In the genomic region with DNA sequence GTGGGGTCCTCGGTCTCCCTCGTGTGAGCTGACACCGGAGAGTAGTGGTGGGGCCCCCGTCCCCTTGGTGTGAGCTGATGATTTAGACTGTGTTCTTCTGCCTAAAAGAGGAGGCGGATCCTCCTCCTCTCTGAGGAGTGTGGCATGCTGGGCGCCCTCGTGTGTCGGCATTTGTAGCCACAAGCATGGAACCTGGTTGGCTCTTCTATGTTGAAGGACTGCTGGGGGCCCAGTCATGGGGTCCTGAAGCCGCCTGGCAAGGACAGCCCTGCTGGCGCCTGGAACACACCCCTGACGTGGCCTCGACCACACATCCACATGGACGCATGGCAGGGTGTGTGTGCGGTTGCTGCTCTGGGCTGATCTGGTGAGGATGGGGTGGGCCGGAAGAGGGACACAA, we compare ENCODE assay signal across 10 cellular contexts. TPM values are rescaled to one million over a fixed set of nuclear protein-coding genes. Genes with fewer than 3 reads are reported as not detected.
DNase-seq lines count a peak whose midpoint lies in the region; ATAC-seq, FAIRE-seq and TF ChIP-seq lines count a peak whose summit lies in the region.
"Had no signal": no experiment of that assay in that cellular context is flagged by ENCODE, and none has a peak within 500 bp of the region (broad histone marks: within the 10 kb centered on the region; RNA-seq: fewer than 3 reads in every experiment).

No MANE protein-coding gene starts in this region.

- no peaks in the 10 kb centered on the region for H3K79me2 ChIP-seq in mesendoderm (ENCODE audit: control insufficient read depth, insufficient read depth, low read length)

- no peak overlapping the region for H3K4ac ChIP-seq in mesendoderm (ENCODE audit: low read depth, low read length)

- no peak for TF ChIP-seq CTCF in CD4-positive, alpha-beta T cell (IDR thresholded peaks at IDR 0.05)
- TF ChIP-seq CTCF in brain (conservative IDR thresholded peaks at IDR 0.05) (peak; percentile 16 to 54), GM10248 (IDR thresholded peaks at IDR 0.05; ENCODE audit: control extremely low read depth, extremely low read depth, low read depth, missing control alignments) (no peak)

- no peak overlapping the region for H3K4me2 ChIP-seq in mesendoderm (ENCODE audit: low read length)

- H4K8ac ChIP-seq in mesendoderm (ENCODE audit: low read depth, low read length), result no peak overlapping the region

- H3K9me3 Mint-ChIP-seq in CD4-positive, alpha-beta T cell, result no peaks in the 10 kb centered on the region
- no peaks in the 10 kb centered on the region for H3K9me3 Mint-ChIP-seq in brain
- H3K9me3 Mint-ChIP-seq: activated naive CD4-positive, alpha-beta T cell treated with anti-CD3 and anti-CD28 coated beads, Interleukin-2, amount 50 U/mL, for 72 hours had no signal

- peaks cover 14% of the 10 kb centered on the region for H3K4me1 Mint-ChIP-seq in CD4-positive, alpha-beta T cell (ENCODE audit: low read depth)
- H3K4me1 Mint-ChIP-seq in brain, result peaks cover 7% of the 10 kb centered on the region

- peaks cover 2% of the 10 kb centered on the region for H3K79me1 ChIP-seq in mesendoderm (ENCODE audit: low read length)

- no peak overlapping the region for H3K56ac ChIP-seq in mesendoderm (ENCODE audit: low read length)

- POLR2A ChIA-PET in CD4-positive, alpha-beta T cell (lab: Charles Lee), result no interaction called here
- POLR2A ChIA-PET in GM10248 (lab: Yijun Ruan, JAX), result no interaction called here

- CTCF ChIA-PET in CD4-positive, alpha-beta T cell (lab: Charles Lee), result no interaction called here
- CTCF ChIA-PET in GM10248 (lab: Yijun Ruan, JAX), result no interaction called here

- peaks cover 4% of the 10 kb centered on the region for H3K36me3 ChIP-seq in mesendoderm (ENCODE audit: control insufficient read depth, insufficient read depth, low read length)

- H3K23ac ChIP-seq in mesendoderm (ENCODE audit: low read length), result no peak overlapping the region

- H4K5ac ChIP-seq in mesendoderm (ENCODE audit: low read length), result no peak overlapping the region

- H3K27ac ChIP-seq in CD4-positive, alpha-beta T cell (ENCODE audit: low read depth, low read length), result no peak overlapping the region
- no peak overlapping the region for H3K27ac ChIP-seq in mesendoderm (ENCODE audit: low read depth, low read length)

- no CpG with 5 or more reads among the region's 15 CpGs for WGBS in mesendoderm (ENCODE audit: extremely low coverage, insufficient coverage, low lambda C conversion rate)

- no peaks in the 10 kb centered on the region for H3K4me1 ChIP-seq in mesendoderm (ENCODE audit: control insufficient read depth, low read depth, low read length)

- DNase-seq in CD4-positive, alpha-beta T cell, result peak in 1 of 10 experiments; percentile 9
- DNase-seq in HTR-8/SVneo (ENCODE audit: insufficient read length, low spot score) (peak; percentile 12), mesendoderm (peak; percentile 85), LoVo (ENCODE audit: low spot score) (no peak), GM10248 (ENCODE audit: extremely low spot score) (no peak)
- DNase-seq: stimulated activated CD4-positive, alpha-beta T cell treated with anti-CD3 and anti-CD28 coated beads, Interleukin-4, amount 100 ng/mL, for 24 hours had no signal

- no peaks in the 10 kb centered on the region for H3K27me3 Mint-ChIP-seq in CD4-positive, alpha-beta T cell
- no peaks in the 10 kb centered on the region for H3K27me3 Mint-ChIP-seq in brain

- H3K9me3 ChIP-seq in CD4-positive, alpha-beta T cell (ENCODE audit: control insufficient read depth, low read length), result no peaks in the 10 kb centered on the region

- no peak overlapping the region for H2BK120ac ChIP-seq in mesendoderm (ENCODE audit: low read depth, low read length)

- H3K27me3 ChIP-seq in CD4-positive, alpha-beta T cell (ENCODE audit: control insufficient read depth, insufficient read depth, low read length), result no peaks in the 10 kb centered on the region
- H3K27me3 ChIP-seq in mesendoderm (ENCODE audit: insufficient read depth, low read length, poor library complexity), result no peaks in the 10 kb centered on the region

- FAIRE-seq in HTR-8/SVneo (lab: Jason Lieb, UNC), result no peak

- H3K9ac ChIP-seq in mesendoderm (ENCODE audit: low read length), result no peak overlapping the region

- intact Hi-C loops in CD4-positive, alpha-beta T cell (cut with DNase I, micrococcal nuclease), result no loop called here

- no peak overlapping the region for H2AK5ac ChIP-seq in mesendoderm (ENCODE audit: low read length)

- H3K27ac Mint-ChIP-seq in CD4-positive, alpha-beta T cell, result peak overlapping the region; percentile 24
- H3K27ac Mint-ChIP-seq in brain, result peak overlapping the region in 4 of 5 experiments; percentile 59 to 79 (median 75)

- H3K18ac ChIP-seq in mesendoderm (ENCODE audit: low read length), result no peak overlapping the region

- no peak overlapping the region for H3K4me3 Mint-ChIP-seq in CD4-positive, alpha-beta T cell
- H3K4me3 Mint-ChIP-seq in brain, result no peak overlapping the region

- H2BK15ac ChIP-seq in mesendoderm (replicated peaks; ENCODE audit: low read depth), result no peak overlapping the region

- no peak overlapping the region for H3K4me3 ChIP-seq in mesendoderm (ENCODE audit: low read length)

- H2BK5ac ChIP-seq in mesendoderm (ENCODE audit: low read length), result no peak overlapping the region

- peaks cover 77% of the 10 kb centered on the region for H3K36me3 Mint-ChIP-seq in CD4-positive, alpha-beta T cell (ENCODE audit: low read depth)
- peaks cover 60% of the 10 kb centered on the region for H3K36me3 Mint-ChIP-seq in brain
- H3K36me3 Mint-ChIP-seq: activated naive CD4-positive, alpha-beta T cell treated with anti-CD3 and anti-CD28 coated beads, Interleukin-2, amount 50 U/mL, for 72 hours had no signal

- ATAC-seq in CD4-positive, alpha-beta T cell (ENCODE audit: poor library complexity), result no peak
- ATAC-seq in HG02623 (IDR thresholded peaks at IDR 0.05; ENCODE audit: unreplicated experiment) (no peak), GM21381 (IDR thresholded peaks at IDR 0.05; ENCODE audit: unreplicated experiment) (no peak)
- ATAC-seq: activated naive CD4-positive, alpha-beta T cell treated with anti-CD3 and anti-CD28 coated beads, Interleukin-2, amount 50 U/mL, for 72 hours had no signal

RNA-seq across cellular contexts. Expression of gene AP2A2, which starts 50.2 kb away (rescaled TPM):
- total RNA-seq in CD4-positive, alpha-beta T cell, result 10 to 100 TPM; 45.9 to 46.6 TPM
- 67.3 TPM for polyA plus RNA-seq in brain (ENCODE audit: insufficient read depth, low read depth, low replicate concordance)
- 39.0 TPM for polyA plus RNA-seq in mesendoderm (2013, experiment 1 of 2)
- polyA plus RNA-seq in mesendoderm (2013, experiment 2 of 2), result 38.3 TPM

Comparison
In these comparisons a context has a peak if more than half of its experiments do, and no peak if none do; other contexts are left out.
1. DNase-seq: peak in HTR-8/SVneo (single experiment) and mesendoderm (single experiment); none in LoVo (single experiment) and GM10248 (single experiment).
2. CTCF ChIP-seq: peak in brain (2 of 2); none in CD4-positive, alpha-beta T cell (single experiment) and GM10248 (single experiment).